Comparison of ENCODE assay signal across 1 cellular context in the genomic region with DNA sequence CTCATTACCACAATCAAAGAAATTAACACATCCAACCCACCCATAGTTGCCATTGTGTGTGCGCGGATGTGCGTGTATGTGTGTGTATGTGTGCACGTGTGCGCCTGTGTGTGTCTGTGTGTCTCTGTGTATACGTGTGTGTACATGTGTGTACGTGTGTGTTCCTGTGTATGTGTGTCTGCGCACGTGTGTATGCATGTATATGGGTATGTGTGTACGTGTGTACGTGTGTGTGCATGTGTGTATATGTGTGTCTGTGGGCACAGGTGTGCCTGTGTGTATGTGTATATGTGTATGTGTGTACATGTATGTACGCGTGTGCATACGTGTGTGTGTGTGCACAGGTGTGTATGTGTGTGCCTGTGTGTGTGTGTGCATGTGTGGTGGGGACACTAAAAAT.
A peak's percentile ranks its signal among the peaks of the same experiment; 100 is the strongest.
TF ChIP-seq lines count a peak whose summit lies in the region.

No MANE protein-coding gene starts in this region.

TF ChIP-seq in HEK293, 187 proteins besides CTCF, POLR2A, EP300 and RAD21 (continued from another document):
- TF ChIP-seq, protein P1, sequence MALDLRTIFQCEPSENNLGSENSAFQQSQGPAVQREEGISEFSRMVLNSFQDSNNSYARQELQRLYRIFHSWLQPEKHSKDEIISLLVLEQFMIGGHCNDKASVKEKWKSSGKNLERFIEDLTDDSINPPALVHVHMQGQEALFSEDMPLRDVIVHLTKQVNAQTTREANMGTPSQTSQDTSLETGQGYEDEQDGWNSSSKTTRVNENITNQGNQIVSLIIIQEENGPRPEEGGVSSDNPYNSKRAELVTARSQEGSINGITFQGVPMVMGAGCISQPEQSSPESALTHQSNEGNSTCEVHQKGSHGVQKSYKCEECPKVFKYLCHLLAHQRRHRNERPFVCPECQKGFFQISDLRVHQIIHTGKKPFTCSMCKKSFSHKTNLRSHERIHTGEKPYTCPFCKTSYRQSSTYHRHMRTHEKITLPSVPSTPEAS (tag by site-specific recombination; IDR thresholded peaks at IDR 0.05), result peak; percentile 64
